16 cellular contexts compared by ENCODE assay signal in genomic region chr9:18566125-18566524, GRCh38.
A peak's percentile ranks its signal among the peaks of the same experiment; 100 is the strongest.
DNase-seq lines count a peak whose midpoint lies in the region; ATAC-seq and TF ChIP-seq lines count a peak whose summit lies in the region.
"Had no signal": no experiment of that assay in that cellular context is flagged by ENCODE, and none has a peak within 500 bp of the region (broad histone marks: within the 10 kb centered on the region; RNA-seq: fewer than 3 reads in every experiment).

No MANE protein-coding gene starts in this region.

- H3K36me3 ChIP-seq in brain microvascular endothelial cell (replicated peaks), result no peaks in the 10 kb centered on the region
- H3K36me3 ChIP-seq in uterus, result no peaks in the 10 kb centered on the region
- H3K36me3 ChIP-seq: spleen had no signal

- TF ChIP-seq POLR2A in uterus (IDR thresholded peaks at IDR 0.05), result no peak

- ATAC-seq in GM21737 (IDR thresholded peaks at IDR 0.05; ENCODE audit: unreplicated experiment) (no peak), GM18870 (IDR thresholded peaks at IDR 0.05; ENCODE audit: unreplicated experiment) (no peak)
- ATAC-seq: HepG2 had no signal

- no peaks in the 10 kb centered on the region for H3K9me3 ChIP-seq in uterus

- peak; percentile 80 for DNase-seq in HT1080 (ENCODE audit: low read depth)
- DNase-seq in brain microvascular endothelial cell, result peak; percentile 60
- DNase-seq in hepatic stellate cell (ENCODE audit: low spot score), result peak; percentile 14
- DNase-seq in uterus, result no peak
- DNase-seq in NCI-H1105 (lab: John Stamatoyannopoulos, UW), result no peak
- DNase-seq: activated CD8-positive, alpha-beta memory T cell treated with anti-CD3 and anti-CD28 coated beads for 24 hours; activated naive CD4-positive, alpha-beta T cell treated with Interleukin-2 at 50 U/mL for 16 hours; H7; NCI-H1417 treated with DMSO at 0.1 percent for 48 hours; NCI-H524; nephron progenitor cell; RPMI8226; spleen had no signal

- H3K4me1 ChIP-seq in uterus, result peaks cover 2 to 10% of the 10 kb centered on the region in 2 donors
- H3K4me1 ChIP-seq: spleen had no signal

- no peaks in the 10 kb centered on the region for H3K27me3 ChIP-seq in brain microvascular endothelial cell (replicated peaks)
- H3K27me3 ChIP-seq in uterus, result no peaks in the 10 kb centered on the region
- H3K27me3 ChIP-seq: spleen had no signal

- TF ChIP-seq CTCF in brain microvascular endothelial cell (IDR thresholded peaks at IDR 0.05; ENCODE audit: low read depth, low read length, missing control alignments) (no peak), uterus (IDR thresholded peaks at IDR 0.05) (no peak)

- intact Hi-C loops in uterus (cut with DNase I; ENCODE audit: low total_unique reads), result no loop called here

- in situ Hi-C loops in brain microvascular endothelial cell (cut with HindIII; ENCODE audit: low pct_ligation_motif_present, low sequenced_read_pairs), result no loop called here

- H3K27ac ChIP-seq in brain microvascular endothelial cell (peak overlapping the region; percentile 33), uterus (peak overlapping the region; percentile 51 to 63)
- H3K27ac ChIP-seq: spleen had no signal

- H3K4me3 ChIP-seq in brain microvascular endothelial cell (ENCODE audit: low read depth, low read length), result no peak overlapping the region
- H3K4me3 ChIP-seq in uterus, result no peak overlapping the region
- H3K4me3 ChIP-seq: spleen had no signal

Comparison
In these comparisons a context has a peak if more than half of its experiments do, and no peak if none do; other contexts are left out.
1. DNase-seq: peak in HT1080 (single experiment), brain microvascular endothelial cell (single experiment) and hepatic stellate cell (single experiment); none in uterus (0 of 2) and NCI-H1105 (single experiment).